Comparison of ENCODE assay signal across 12 cellular contexts in the genomic region with DNA sequence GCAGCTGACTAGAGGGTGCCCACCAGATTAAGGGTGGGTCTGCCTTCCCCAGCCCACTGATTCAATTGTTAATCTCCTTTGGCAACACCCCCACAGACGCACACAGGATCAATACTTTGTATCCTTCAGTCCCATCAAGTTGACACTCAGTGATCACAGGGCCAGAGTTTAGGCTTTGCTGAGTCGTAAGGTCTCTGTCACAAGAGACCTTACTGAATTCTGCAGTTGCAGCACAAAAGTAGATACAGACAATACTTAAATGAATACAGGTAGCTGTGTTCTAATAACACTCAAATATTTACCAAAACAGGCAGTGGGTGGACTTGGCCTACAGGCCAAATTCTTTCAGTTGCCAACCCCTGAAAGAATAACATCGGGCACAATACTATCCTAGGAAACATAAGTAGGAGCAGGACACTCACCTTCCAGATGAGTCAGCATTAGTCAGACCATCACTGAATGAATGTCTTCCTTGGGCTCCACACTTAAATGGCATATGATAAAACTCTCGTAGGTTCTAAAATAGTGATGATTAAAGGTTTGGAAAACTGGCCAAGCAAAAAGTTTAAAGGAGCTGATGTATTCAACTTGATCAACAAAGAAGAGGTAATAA.
DNase-seq lines count a peak whose midpoint lies in the region; TF ChIP-seq lines count a peak whose summit lies in the region.
"Had no signal": no experiment of that assay in that cellular context is flagged by ENCODE, and none has a peak within 500 bp of the region (broad histone marks: within the 10 kb centered on the region; RNA-seq: fewer than 3 reads in every experiment).

No MANE protein-coding gene starts in this region.

- H3K27ac ChIP-seq in effector memory CD4-positive, alpha-beta T cell (ENCODE audit: insufficient read depth, low read length, poor library complexity, severe bottlenecking): no peak overlapping the region

- H3K9me3 ChIP-seq in MG63: 0 out of 2 replicates have a peak, but pooled peaks cover 2% of the 10 kb centered on the region
- H3K9me3 ChIP-seq in effector memory CD4-positive, alpha-beta T cell (ENCODE audit: control insufficient read depth, low read length): no peaks in the 10 kb centered on the region

- DNase-seq in DMS53 (lab: John Stamatoyannopoulos, UW) (peak; percentile 80), MG63 (peak; percentile 67), choroid plexus epithelial cell (ENCODE audit: low read depth) (peak; percentile 54), myocyte (ENCODE audit: low read depth) (peak; percentile 53), SIG-M5 treated with dmso at 0.1 percent for 504 hours (lab: John Stamatoyannopoulos, UW; ENCODE audit: unreplicated experiment) (no peak), NCI-H774 (lab: John Stamatoyannopoulos, UW) (no peak), NK-92 (lab: John Stamatoyannopoulos, UW; ENCODE audit: unreplicated experiment) (no peak)
- DNase-seq in effector memory CD4-positive, alpha-beta T cell: no peak
- DNase-seq: activated CD4-positive, alpha-beta T cell treated with anti-CD3 and anti-CD28 coated beads for 36 hours; activated naive CD4-positive, alpha-beta T cell; CD8-positive, alpha-beta T cell; NCI-H2029 had no signal

- TF ChIP-seq CTCF in choroid plexus epithelial cell (conservative IDR thresholded peaks at IDR 0.05; ENCODE audit: low read depth, low read length): no peak

- H3K36me3 ChIP-seq in MG63: no peaks in the 10 kb centered on the region
- no peaks in the 10 kb centered on the region for H3K36me3 ChIP-seq in effector memory CD4-positive, alpha-beta T cell (ENCODE audit: control insufficient read depth, insufficient read depth, low read length)

- H3K4me1 ChIP-seq in effector memory CD4-positive, alpha-beta T cell (ENCODE audit: control insufficient read depth, insufficient read depth, low read length, poor library complexity, severe bottlenecking): no peaks in the 10 kb centered on the region

- no peaks in the 10 kb centered on the region for H3K27me3 ChIP-seq in MG63
- no peaks in the 10 kb centered on the region for H3K27me3 ChIP-seq in effector memory CD4-positive, alpha-beta T cell (replicated peaks; ENCODE audit: control insufficient read depth, insufficient read depth, low read length, poor library complexity, severe bottlenecking)

- H3K4me3 ChIP-seq in MG63 (no peak overlapping the region), choroid plexus epithelial cell (ENCODE audit: low read depth, low read length) (no peak overlapping the region)
- H3K4me3 ChIP-seq in effector memory CD4-positive, alpha-beta T cell (ENCODE audit: insufficient read depth, low read depth, low read length, poor library complexity, severe bottlenecking): no peak overlapping the region

Comparison
In these comparisons a context has a peak if more than half of its experiments do, and no peak if none do; other contexts are left out.
1. DNase-seq: peak in DMS53 (single experiment), MG63 (single experiment), choroid plexus epithelial cell (single experiment) and myocyte (single experiment); none in SIG-M5 treated with dmso at 0.1 percent for 504 hours (single experiment), NCI-H774 (single experiment), effector memory CD4-positive, alpha-beta T cell (0 of 3) and NK-92 (single experiment).